Comparison of ENCODE assay signal across 1 cellular context in genomic region chr11:40388097-40388818, GRCh38.
TF ChIP-seq lines count a peak whose summit lies in the region.

No MANE protein-coding gene starts in this region.

TF ChIP-seq in H1, 55 proteins besides CTCF, POLR2A, EP300 and RAD21 (continued from another document):
- TF ChIP-seq, protein P1, sequence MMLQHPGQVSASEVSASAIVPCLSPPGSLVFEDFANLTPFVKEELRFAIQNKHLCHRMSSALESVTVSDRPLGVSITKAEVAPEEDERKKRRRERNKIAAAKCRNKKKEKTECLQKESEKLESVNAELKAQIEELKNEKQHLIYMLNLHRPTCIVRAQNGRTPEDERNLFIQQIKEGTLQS (IDR thresholded peaks at IDR 0.05; ENCODE audit: insufficient read depth, low read depth, low read length) = no peak
- TF ChIP-seq TEAD4 (IDR thresholded peaks at IDR 0.05; ENCODE audit: low read depth, low read length) (no peak), HDAC2 (IDR thresholded peaks at IDR 0.05; ENCODE audit: borderline replicate concordance in 1 of 2, low read depth in 2 of 2, low read length in 2 of 2) (no peak), SP2 (IDR thresholded peaks at IDR 0.05; ENCODE audit: low read length) (no peak), SAP30 (IDR thresholded peaks at IDR 0.05; ENCODE audit: insufficient read depth, insufficient replicate concordance, low read length) (no peak), EZH2 (IDR thresholded peaks at IDR 0.05; ENCODE audit: low read depth, low read length, severe bottlenecking) (no peak), JUND (IDR thresholded peaks at IDR 0.05; ENCODE audit: low read length) (no peak), YY1 (IDR thresholded peaks at IDR 0.05; ENCODE audit: low read depth, low read length) (no peak), BACH1 (IDR thresholded peaks at IDR 0.05; ENCODE audit: low read length) (no peak), SIN3A (conservative IDR thresholded peaks at IDR 0.05 in 1 of 2, IDR thresholded peaks at IDR 0.05 in 1 of 2; ENCODE audit: low read depth in 1 of 2, low read length in 2 of 2) (no peak), CBX5 (IDR thresholded peaks at IDR 0.05; ENCODE audit: low read depth, low read length) (no peak), SUZ12 (IDR thresholded peaks at IDR 0.05; ENCODE audit: low read length) (no peak), CREB1 (IDR thresholded peaks at IDR 0.05) (no peak), NRF1 (IDR thresholded peaks at IDR 0.05; ENCODE audit: low read depth, low read length) (no peak), BCL11A (IDR thresholded peaks at IDR 0.05; ENCODE audit: low read depth in 2 of 2, low read length in 2 of 2) (no peak), MAFK (IDR thresholded peaks at IDR 0.05; ENCODE audit: low read depth, low read length) (no peak)
- TF ChIP-seq, protein P2, sequence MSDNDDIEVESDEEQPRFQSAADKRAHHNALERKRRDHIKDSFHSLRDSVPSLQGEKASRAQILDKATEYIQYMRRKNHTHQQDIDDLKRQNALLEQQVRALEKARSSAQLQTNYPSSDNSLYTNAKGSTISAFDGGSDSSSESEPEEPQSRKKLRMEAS (IDR thresholded peaks at IDR 0.05) = no peak
